In genomic region chr1:185041742-185042141, GRCh38 we compare ENCODE assay signal across 8 cellular contexts.
"Had no signal": no experiment of that assay in that cellular context is flagged by ENCODE, and none has a peak within 500 bp of the region (broad histone marks: within the 10 kb centered on the region; RNA-seq: fewer than 3 reads in every experiment).

No MANE protein-coding gene starts in this region.

- ATAC-seq: GM12878 had no signal

- H3K4me3 ChIP-seq: GM12878 had no signal

- FAIRE-seq: G401.6, GM12878, GM12891, GM12892, GM18507, GM19239 had no signal

- DNase-seq: GDM1, GF-D8 had no signal
